In the genomic region with DNA sequence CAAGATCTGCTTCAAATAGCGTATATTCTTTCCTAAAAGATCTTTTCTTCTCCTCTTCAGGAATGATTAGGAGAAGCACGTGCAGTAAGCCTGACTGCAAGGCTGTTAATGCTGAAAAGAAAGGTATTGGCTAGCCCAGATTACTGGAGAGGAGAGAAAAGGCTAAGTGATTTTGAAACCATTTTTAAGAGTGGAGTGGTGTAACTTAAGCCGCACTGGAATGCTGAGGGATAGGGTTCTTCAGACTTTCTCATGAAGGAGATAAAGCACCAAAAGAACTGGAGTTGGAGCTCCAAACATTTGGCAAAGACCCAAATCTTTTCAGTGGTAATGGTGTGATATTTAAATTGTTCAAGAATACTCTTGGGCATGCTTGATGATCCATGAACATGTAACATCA, we compare ENCODE assay signal across 16 cellular contexts.
DNase-seq lines count a peak whose midpoint lies in the region; ATAC-seq and TF ChIP-seq lines count a peak whose summit lies in the region.
"Had no signal": no experiment of that assay in that cellular context is flagged by ENCODE, and none has a peak within 500 bp of the region (broad histone marks: within the 10 kb centered on the region; RNA-seq: fewer than 3 reads in every experiment).

No MANE protein-coding gene starts in this region.

- no peak overlapping the region for H3K4me3 ChIP-seq in retinal pigment epithelial cell (ENCODE audit: low read length)
- H3K4me3 ChIP-seq: BLaER1, GM12878, HAP-1 had no signal

- H3K27ac Mint-ChIP-seq in activated CD4-positive, alpha-beta T cell treated with anti-CD3 and anti-CD28 coated beads, Interleukin-2, amount 10 ng/mL, durations not matched to agents 24 days and 14 days: no peak overlapping the region
- H3K27ac Mint-ChIP-seq: CD8-positive, alpha-beta memory T cell; HFFc6 had no signal

- no peaks in the 10 kb centered on the region for H3K36me3 Mint-ChIP-seq in activated CD4-positive, alpha-beta T cell treated with anti-CD3 and anti-CD28 coated beads, Interleukin-2, amount 10 ng/mL, durations not matched to agents 24 days and 14 days (ENCODE audit: low read depth)
- H3K36me3 Mint-ChIP-seq: CD8-positive, alpha-beta memory T cell had no signal

- intact Hi-C loops in activated CD4-positive, alpha-beta T cell treated with anti-CD3 and anti-CD28 coated beads, Interleukin-2, amount 10 ng/mL, durations not matched to agents 24 days and 14 days (cut with micrococcal nuclease): no loop called here

- H3K4me1 Mint-ChIP-seq in activated CD4-positive, alpha-beta T cell treated with anti-CD3 and anti-CD28 coated beads, Interleukin-2, amount 10 ng/mL, durations not matched to agents 24 days and 14 days: no peaks in the 10 kb centered on the region
- H3K4me1 Mint-ChIP-seq: CD8-positive, alpha-beta memory T cell had no signal

- peaks cover 3% of the 10 kb centered on the region for H3K9me3 Mint-ChIP-seq in activated CD4-positive, alpha-beta T cell treated with anti-CD3 and anti-CD28 coated beads, Interleukin-2, amount 10 ng/mL, durations not matched to agents 24 days and 14 days
- H3K9me3 Mint-ChIP-seq: CD8-positive, alpha-beta memory T cell had no signal

- DNase-seq in activated CD4-positive, alpha-beta T cell treated with anti-CD3 and anti-CD28 coated beads, Interleukin-2, amount 10 ng/mL, durations not matched to agents 24 days and 14 days: peak; percentile 13
- no peak for DNase-seq in activated CD4-positive, alpha-beta T cell treated with anti-CD3 and anti-CD28 coated beads for 4 hours
- peak; percentile 69 for DNase-seq in amniotic epithelial cell (ENCODE audit: low read depth)
- DNase-seq in retinal pigment epithelial cell (ENCODE audit: low read depth): peak; percentile 72
- no peak for DNase-seq in HCEC 1CT
- DNase-seq: 8988T; AML-193; Caco-2; CD8-positive, alpha-beta memory T cell; DMS53; HFFc6 had no signal

- no peak for ATAC-seq in HG02852 (IDR thresholded peaks at IDR 0.05; ENCODE audit: unreplicated experiment)
- ATAC-seq in GM19455 (IDR thresholded peaks at IDR 0.05; ENCODE audit: unreplicated experiment): no peak
- ATAC-seq: GM12878 had no signal

- no peak overlapping the region for H3K4me3 Mint-ChIP-seq in activated CD4-positive, alpha-beta T cell treated with anti-CD3 and anti-CD28 coated beads, Interleukin-2, amount 10 ng/mL, durations not matched to agents 24 days and 14 days
- H3K4me3 Mint-ChIP-seq: CD8-positive, alpha-beta memory T cell; HFFc6 had no signal

- peaks cover 36% of the 10 kb centered on the region for H3K27me3 Mint-ChIP-seq in activated CD4-positive, alpha-beta T cell treated with anti-CD3 and anti-CD28 coated beads, Interleukin-2, amount 10 ng/mL, durations not matched to agents 24 days and 14 days

- TF ChIP-seq CTCF in retinal pigment epithelial cell (conservative IDR thresholded peaks at IDR 0.05; ENCODE audit: low read depth, low read length): no peak

Comparison
In these comparisons a context has a peak if more than half of its experiments do, and no peak if none do; other contexts are left out.
1. DNase-seq: peak in activated CD4-positive, alpha-beta T cell treated with anti-CD3 and anti-CD28 coated beads, Interleukin-2, amount 10 ng/mL, durations not matched to agents 24 days and 14 days (single experiment), amniotic epithelial cell (single experiment) and retinal pigment epithelial cell (single experiment); none in activated CD4-positive, alpha-beta T cell treated with anti-CD3 and anti-CD28 coated beads for 4 hours (0 of 2) and HCEC 1CT (single experiment).